Comparison of ENCODE assay signal across 8 cellular contexts in genomic region chr10:99659031-99659867, GRCh38. TPM values are rescaled to one million over a fixed set of nuclear protein-coding genes. Genes with fewer than 3 reads are reported as not detected.
DNase-seq lines count a peak whose midpoint lies in the region; ATAC-seq and TF ChIP-seq lines count a peak whose summit lies in the region.

TSS of gene ENTPD7 (plus strand) at chr10:99659509. CDS start at chr10:99659957, 448 bp downstream.

- intact Hi-C loops in right lobe of liver (cut with DNase I) = no loop called here

- 1% methylated on average over 11 of the region's 71 CpGs for WGBS in right lobe of liver (ENCODE audit: insufficient coverage, low coverage, low lambda C conversion rate, missing lambda C conversion rate)

- TF ChIP-seq CTCF in right lobe of liver (IDR thresholded peaks at IDR 0.05) = peak; percentile 31 to 61 (median 47)

- H3K27me3 ChIP-seq in duodenal mucosa (ENCODE audit: control insufficient read depth in 1 of 2, insufficient read depth in 2 of 2, low read length in 2 of 2) (no peaks in the 10 kb centered on the region), right lobe of liver (no peaks in the 10 kb centered on the region)

- peak within 1 kb of the TSS; percentile 84 to 88 for H3K9ac ChIP-seq in duodenal mucosa (ENCODE audit: low read depth in 1 of 2, low read length in 2 of 2)

- peaks cover 3 to 11% of the 10 kb centered on the region in 2 donors for H3K36me3 ChIP-seq in duodenal mucosa (ENCODE audit: control insufficient read depth in 1 of 2, insufficient read depth in 2 of 2, low read length in 2 of 2)
- peaks cover 0 to 4% (median 0%) of the 10 kb centered on the region in 4 donors for H3K36me3 ChIP-seq in right lobe of liver

- H3K4me3 ChIP-seq in duodenal mucosa (ENCODE audit: low read depth in 1 of 2, low read length in 2 of 2) (peak within 1 kb of the TSS; percentile 70 to 93), right lobe of liver (peak within 1 kb of the TSS; percentile 82 to 94 (median 93))

- peak; percentile 99 for ATAC-seq in GM19397 (IDR thresholded peaks at IDR 0.05; ENCODE audit: unreplicated experiment)
- ATAC-seq in HG03565 (IDR thresholded peaks at IDR 0.05; ENCODE audit: unreplicated experiment) = peak; percentile 99
- ATAC-seq in right lobe of liver = peak; percentile 97 to 100 (median 98)

- H3K4me1 ChIP-seq in duodenal mucosa (ENCODE audit: control insufficient read depth in 1 of 2, insufficient read depth in 2 of 2, low read length in 2 of 2) (peaks cover 11 to 21% of the 10 kb centered on the region in 2 donors), right lobe of liver (no peaks in the 10 kb centered on the region)

- DNase-seq in CD1c-positive myeloid dendritic cell (ENCODE audit: extremely low spot score) (peak; percentile 96), NCI-H774 (lab: John Stamatoyannopoulos, UW) (peak; percentile 81), right lobe of liver (peak; percentile 98)
- DNase-seq in activated CD4-positive, alpha-beta T cell treated with anti-CD3 and anti-CD28 coated beads, Interleukin-2, amount 50 U/mL, for 48 hours = peak; percentile 92 to 95
- DNase-seq in stimulated activated CD4-positive, alpha-beta T cell treated with anti-CD3 and anti-CD28 coated beads, Interleukin-4, amount 100 ng/mL, for 24 hours = peak; percentile 94

- H3K9me3 ChIP-seq in duodenal mucosa (ENCODE audit: control insufficient read depth in 1 of 2, low read length in 2 of 2) (no peaks in the 10 kb centered on the region), right lobe of liver (no peaks in the 10 kb centered on the region)

- H3K27ac ChIP-seq in duodenal mucosa (ENCODE audit: low read depth, low read length) (peak within 1 kb of the TSS; percentile 68), right lobe of liver (peak within 1 kb of the TSS in 2 of 3 donors; percentile 54 to 61)

- peak; percentile 89 for TF ChIP-seq POLR2A in right lobe of liver (IDR thresholded peaks at IDR 0.05)

RNA-seq across cellular contexts. Expression of gene ENTPD7, which starts in this region (rescaled TPM):
- 10 to 100 TPM in 5 of 6 experiments, 1 to 10 TPM in 1; 7.5 to 16.5 (median 10.8) TPM for total RNA-seq in right lobe of liver

Comparison
In these comparisons a context has a peak if more than half of its experiments do, and no peak if none do; other contexts are left out.
1. Peak in every context shown above with its lines: DNase-seq, ATAC-seq, H3K4me3 ChIP-seq and H3K27ac ChIP-seq.